In genomic region chr5:77845273-77845646, GRCh38 we compare ENCODE assay signal across 13 cellular contexts.
A peak's percentile ranks its signal among the peaks of the same experiment; 100 is the strongest.
DNase-seq lines count a peak whose midpoint lies in the region; ATAC-seq and TF ChIP-seq lines count a peak whose summit lies in the region.
"Had no signal": no experiment of that assay in that cellular context is flagged by ENCODE, and none has a peak within 500 bp of the region (broad histone marks: within the 10 kb centered on the region; RNA-seq: fewer than 3 reads in every experiment).

No MANE protein-coding gene starts in this region.

- no peaks in the 10 kb centered on the region for H3K4me1 ChIP-seq in adipocyte (ENCODE audit: control insufficient read depth, insufficient read depth, low read length)

- no peak overlapping the region for H3K27ac Mint-ChIP-seq in activated naive CD4-positive, alpha-beta T cell treated with anti-CD3 and anti-CD28 coated beads for 36 hours
- H3K27ac Mint-ChIP-seq in mesothelial cell of epicardium, result no peak overlapping the region
- no peak overlapping the region for H3K27ac Mint-ChIP-seq in type B pancreatic cell

- peaks cover 8% of the 10 kb centered on the region for H3K4me1 Mint-ChIP-seq in activated naive CD4-positive, alpha-beta T cell treated with anti-CD3 and anti-CD28 coated beads for 36 hours (ENCODE audit: low read depth)
- peaks cover 16% of the 10 kb centered on the region for H3K4me1 Mint-ChIP-seq in mesothelial cell of epicardium
- H3K4me1 Mint-ChIP-seq in type B pancreatic cell (ENCODE audit: unreplicated experiment), result peaks cover 7% of the 10 kb centered on the region

- no peaks in the 10 kb centered on the region for H3K27me3 ChIP-seq in adipocyte (replicated peaks; ENCODE audit: control insufficient read depth, insufficient read depth, low read length)

- H3K9me3 Mint-ChIP-seq in activated naive CD4-positive, alpha-beta T cell treated with anti-CD3 and anti-CD28 coated beads for 36 hours, result no peaks in the 10 kb centered on the region
- H3K9me3 Mint-ChIP-seq in mesothelial cell of epicardium, result no peaks in the 10 kb centered on the region
- no peaks in the 10 kb centered on the region for H3K9me3 Mint-ChIP-seq in type B pancreatic cell

- intact Hi-C loops in activated naive CD4-positive, alpha-beta T cell treated with anti-CD3 and anti-CD28 coated beads for 36 hours (cut with micrococcal nuclease), result loop anchor here (5.0 kb wide), 1 partner anchor 283 kb away; no protein-coding TSS in a partner anchor

- peaks cover 49% of the 10 kb centered on the region for H3K27me3 Mint-ChIP-seq in activated naive CD4-positive, alpha-beta T cell treated with anti-CD3 and anti-CD28 coated beads for 36 hours (ENCODE audit: low read depth)
- H3K27me3 Mint-ChIP-seq in mesothelial cell of epicardium (ENCODE audit: low read depth) (peaks cover 64% of the 10 kb centered on the region), type B pancreatic cell (peaks cover 99% of the 10 kb centered on the region)

- CTCF ChIA-PET in activated naive CD4-positive, alpha-beta T cell treated with anti-CD3 and anti-CD28 coated beads for 36 hours (lab: Charles Lee), result interaction anchor here (0.6 kb wide), 1 partner anchor 950 kb away, joined by 3 read pairs; no protein-coding TSS in a partner anchor

- H3K4me3 ChIP-seq in adipocyte (ENCODE audit: low read length), result peak overlapping the region; percentile 83
- H3K4me3 ChIP-seq: SK-N-MC had no signal

- DNase-seq in activated naive CD4-positive, alpha-beta T cell treated with anti-CD3 and anti-CD28 coated beads for 36 hours, result no peak
- DNase-seq in activated naive CD4-positive, alpha-beta T cell treated with anti-CD3 and anti-CD28 coated beads, Interleukin-2, amount 50 U/mL, for 16 hours, result no peak
- DNase-seq in adipocyte (ENCODE audit: low read depth) (no peak), mesothelial cell of epicardium (ENCODE audit: low spot score in 2 of 2, unreplicated experiment in 2 of 2) (no peak), type B pancreatic cell (ENCODE audit: extremely low spot score, unreplicated experiment) (no peak), MV-4-11 (lab: John Stamatoyannopoulos, UW) (no peak), NCI-H345 (lab: John Stamatoyannopoulos, UW) (no peak)
- DNase-seq: activated CD4-positive, alpha-beta T cell treated with anti-CD3 and anti-CD28 coated beads for 48 hours; GDM1; retina; transverse colon had no signal

- no peak for ATAC-seq in HG03139 (IDR thresholded peaks at IDR 0.05; ENCODE audit: unreplicated experiment)

- H3K9me3 ChIP-seq in adipocyte (ENCODE audit: control insufficient read depth, low read length), result no peaks in the 10 kb centered on the region
- H3K9me3 ChIP-seq: transverse colon had no signal

- no peaks in the 10 kb centered on the region for H3K36me3 ChIP-seq in adipocyte (ENCODE audit: control insufficient read depth, insufficient read depth, low read length, severe bottlenecking)
- H3K36me3 ChIP-seq: transverse colon had no signal

- peak overlapping the region; percentile 57 for H3K4me3 Mint-ChIP-seq in activated naive CD4-positive, alpha-beta T cell treated with anti-CD3 and anti-CD28 coated beads for 36 hours
- H3K4me3 Mint-ChIP-seq in mesothelial cell of epicardium (peak overlapping the region; percentile 71), type B pancreatic cell (peak overlapping the region; percentile 83)

- no peaks in the 10 kb centered on the region for H3K36me3 Mint-ChIP-seq in activated naive CD4-positive, alpha-beta T cell treated with anti-CD3 and anti-CD28 coated beads for 36 hours (ENCODE audit: low read depth)
- H3K36me3 Mint-ChIP-seq in mesothelial cell of epicardium (no peaks in the 10 kb centered on the region), type B pancreatic cell (no peaks in the 10 kb centered on the region)

- H3K9ac ChIP-seq in adipocyte (ENCODE audit: low read length), result peak overlapping the region; percentile 84

- TF ChIP-seq CTCF in mesothelial cell of epicardium (IDR thresholded peaks at IDR 0.05; ENCODE audit: unreplicated experiment) (no peak), type B pancreatic cell (conservative IDR thresholded peaks at IDR 0.05) (no peak)
